In genomic region chr18:40413160-40413559, GRCh38 we compare ENCODE assay signal across 10 cellular contexts.
DNase-seq lines count a peak whose midpoint lies in the region; ATAC-seq and TF ChIP-seq lines count a peak whose summit lies in the region.
"Had no signal": no experiment of that assay in that cellular context is flagged by ENCODE, and none has a peak within 500 bp of the region (broad histone marks: within the 10 kb centered on the region; RNA-seq: fewer than 3 reads in every experiment).

No MANE protein-coding gene starts in this region.

- CTCF ChIA-PET in T-cell (lab: Charles Lee) = no interaction called here
- CTCF ChIA-PET in activated CD8-positive, alpha-beta T cell treated with anti-CD3 and anti-CD28 coated beads for 36 hours (lab: Charles Lee) = no interaction called here

- H3K4me3 Mint-ChIP-seq in T-cell = no peak overlapping the region
- H3K4me3 Mint-ChIP-seq in activated CD8-positive, alpha-beta T cell treated with anti-CD3 and anti-CD28 coated beads for 36 hours = no peak overlapping the region
- H3K4me3 Mint-ChIP-seq: activated T-cell treated with anti-CD3 and anti-CD28 coated beads, Interleukin-2, amount 50 U/mL, for 24 hours had no signal

- no peaks in the 10 kb centered on the region for H3K4me1 Mint-ChIP-seq in T-cell
- H3K4me1 Mint-ChIP-seq in activated CD8-positive, alpha-beta T cell treated with anti-CD3 and anti-CD28 coated beads for 36 hours (ENCODE audit: low read depth) = no peaks in the 10 kb centered on the region

- no peak overlapping the region for H4K5ac ChIP-seq in mesendoderm (ENCODE audit: low read length)

- in situ Hi-C loops in astrocyte of the cerebellum (cut with HindIII; ENCODE audit: low sequenced_read_pairs) = no loop called here

- H3K36me3 ChIP-seq in mesendoderm (ENCODE audit: control insufficient read depth, insufficient read depth, low read length) = no peaks in the 10 kb centered on the region
- H3K36me3 ChIP-seq: thoracic aorta had no signal

- no peak overlapping the region for H2BK15ac ChIP-seq in mesendoderm (replicated peaks; ENCODE audit: low read depth)

- H3K9me3 Mint-ChIP-seq in T-cell = peaks cover 17 to 28% (median 24%) of the 10 kb centered on the region in 3 donors
- H3K9me3 Mint-ChIP-seq in activated CD8-positive, alpha-beta T cell treated with anti-CD3 and anti-CD28 coated beads for 36 hours = peaks cover 4% of the 10 kb centered on the region

- H2BK5ac ChIP-seq in mesendoderm (ENCODE audit: low read length) = no peak overlapping the region

- intact Hi-C loops in activated CD8-positive, alpha-beta T cell treated with anti-CD3 and anti-CD28 coated beads for 36 hours (cut with micrococcal nuclease) = no loop called here
- intact Hi-C loops in posterior vena cava (cut with DNase I) = no loop called here

- no peak overlapping the region for H3K18ac ChIP-seq in mesendoderm (ENCODE audit: low read length)

- TF ChIP-seq CTCF in astrocyte of the cerebellum (IDR thresholded peaks at IDR 0.05; ENCODE audit: low read depth, low read length, missing control alignments) = peak; percentile 38
- TF ChIP-seq CTCF in activated CD8-positive, alpha-beta T cell treated with anti-CD3 and anti-CD28 coated beads for 36 hours (IDR thresholded peaks at IDR 0.05) = no peak

- H3K36me3 Mint-ChIP-seq in T-cell = no peaks in the 10 kb centered on the region
- no peaks in the 10 kb centered on the region for H3K36me3 Mint-ChIP-seq in activated CD8-positive, alpha-beta T cell treated with anti-CD3 and anti-CD28 coated beads for 36 hours (ENCODE audit: low read depth)

- POLR2A ChIA-PET in T-cell (lab: Charles Lee) = no interaction called here
- POLR2A ChIA-PET in activated CD8-positive, alpha-beta T cell treated with anti-CD3 and anti-CD28 coated beads for 36 hours (lab: Charles Lee) = no interaction called here

- no peak overlapping the region for H3K27ac Mint-ChIP-seq in T-cell
- no peak overlapping the region for H3K27ac Mint-ChIP-seq in activated CD8-positive, alpha-beta T cell treated with anti-CD3 and anti-CD28 coated beads for 36 hours
- H3K27ac Mint-ChIP-seq: activated T-cell treated with anti-CD3 and anti-CD28 coated beads, Interleukin-2, amount 50 U/mL, for 24 hours had no signal

- WGBS in mesendoderm (ENCODE audit: extremely low coverage, insufficient coverage, low lambda C conversion rate) = no CpG with 5 or more reads among the region's 3 CpGs

- no peak overlapping the region for H3K23ac ChIP-seq in mesendoderm (ENCODE audit: low read length)

- H3K9ac ChIP-seq in mesendoderm (ENCODE audit: low read length) = no peak overlapping the region

- no peaks in the 10 kb centered on the region for H3K79me1 ChIP-seq in mesendoderm (ENCODE audit: low read length)

- H3K4ac ChIP-seq in mesendoderm (ENCODE audit: low read depth, low read length) = no peak overlapping the region

- H3K56ac ChIP-seq in mesendoderm (ENCODE audit: low read length) = no peak overlapping the region

- no peak overlapping the region for H3K4me2 ChIP-seq in mesendoderm (ENCODE audit: low read length)

- no peak for ATAC-seq in T-cell (replicated peaks in 1 of 4)
- ATAC-seq in activated CD8-positive, alpha-beta T cell treated with anti-CD3 and anti-CD28 coated beads for 36 hours = no peak

- DNase-seq in DMS79 (lab: John Stamatoyannopoulos, UW) = peak; percentile 49
- DNase-seq in NCI-H2081 (lab: John Stamatoyannopoulos, UW) = peak; percentile 46 to 75
- no peak for DNase-seq in astrocyte of the cerebellum (ENCODE audit: low read depth)
- peak; percentile 71 for DNase-seq in mesendoderm
- DNase-seq in T-cell = no peak
- DNase-seq in activated CD8-positive, alpha-beta T cell treated with anti-CD3 and anti-CD28 coated beads for 36 hours = no peak
- no peak for DNase-seq in posterior vena cava (ENCODE audit: low spot score)
- no peak for DNase-seq in NCI-H1930 (lab: John Stamatoyannopoulos, UW)
- DNase-seq: activated T-cell treated with anti-CD3 and anti-CD28 coated beads, Interleukin-2, amount 50 U/mL, for 24 hours had no signal

- H3K27ac ChIP-seq in mesendoderm (ENCODE audit: low read depth, low read length) = no peak overlapping the region
- H3K27ac ChIP-seq: thoracic aorta had no signal

- no peak overlapping the region for H2BK120ac ChIP-seq in mesendoderm (ENCODE audit: low read depth, low read length)

- no peaks in the 10 kb centered on the region for H3K4me1 ChIP-seq in mesendoderm (ENCODE audit: control insufficient read depth, low read depth, low read length)

- H2AK5ac ChIP-seq in mesendoderm (ENCODE audit: low read length) = no peak overlapping the region

- H3K4me3 ChIP-seq in astrocyte of the cerebellum (ENCODE audit: low read depth, low read length) = no peak overlapping the region
- no peak overlapping the region for H3K4me3 ChIP-seq in mesendoderm (ENCODE audit: low read length)
- H3K4me3 ChIP-seq: thoracic aorta had no signal

- H3K79me2 ChIP-seq in mesendoderm (ENCODE audit: control insufficient read depth, insufficient read depth, low read length) = no peaks in the 10 kb centered on the region

- no peaks in the 10 kb centered on the region for H3K27me3 Mint-ChIP-seq in T-cell
- H3K27me3 Mint-ChIP-seq in activated CD8-positive, alpha-beta T cell treated with anti-CD3 and anti-CD28 coated beads for 36 hours = no peaks in the 10 kb centered on the region
- H3K27me3 Mint-ChIP-seq: activated T-cell treated with anti-CD3 and anti-CD28 coated beads, Interleukin-2, amount 50 U/mL, for 24 hours had no signal

- H3K27me3 ChIP-seq in mesendoderm (ENCODE audit: insufficient read depth, low read length, poor library complexity) = no peaks in the 10 kb centered on the region

- H4K8ac ChIP-seq in mesendoderm (ENCODE audit: low read depth, low read length) = no peak overlapping the region

Comparison
In these comparisons a context has a peak if more than half of its experiments do, and no peak if none do; other contexts are left out.
1. DNase-seq: peak in DMS79 (single experiment), NCI-H2081 (2 of 2) and mesendoderm (single experiment); none in astrocyte of the cerebellum (single experiment), T-cell (0 of 34), activated CD8-positive, alpha-beta T cell treated with anti-CD3 and anti-CD28 coated beads for 36 hours (single experiment), posterior vena cava (single experiment) and NCI-H1930 (0 of 2).